ENCODE assay signal across 35 cellular contexts in the genomic region with DNA sequence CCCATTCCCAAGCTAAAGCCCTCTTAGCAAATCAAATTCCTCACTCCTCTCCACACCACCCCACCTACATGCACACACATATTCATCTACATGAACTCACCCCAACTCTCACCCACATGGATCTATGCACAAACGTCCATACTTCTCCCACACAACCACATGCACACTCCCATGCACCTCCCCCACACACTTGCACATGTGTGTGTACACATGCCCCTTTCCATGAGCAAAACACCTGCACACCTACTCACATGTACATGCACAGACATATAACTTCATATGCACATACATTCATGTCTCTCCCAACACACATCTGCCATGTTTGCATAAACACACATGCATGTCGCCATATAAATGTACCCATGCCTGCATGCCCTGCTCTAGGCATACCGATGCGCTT. TPM values are rescaled to one million over a fixed set of nuclear protein-coding genes. Genes with fewer than 3 reads are reported as not detected.
"Had no signal": no experiment of that assay in that cellular context is flagged by ENCODE, and none has a peak within 500 bp of the region (broad histone marks: within the 10 kb centered on the region; RNA-seq: fewer than 3 reads in every experiment).

No MANE protein-coding gene starts in this region.

- H3K27me3 ChIP-seq: brain microvascular endothelial cell had no signal

- H3K4me1 ChIP-seq: esophagus squamous epithelium, gastroesophageal sphincter, heart right ventricle had no signal

- H3K9me3 ChIP-seq: esophagus squamous epithelium, gastroesophageal sphincter, heart right ventricle had no signal

- H3K36me3 ChIP-seq: brain microvascular endothelial cell, esophagus squamous epithelium, gastroesophageal sphincter, heart right ventricle had no signal

- ATAC-seq: activated CD4-positive, CD25-positive, alpha-beta regulatory T cell treated with anti-CD3 and anti-CD28 coated beads, Interleukin-2, amount 50 U/mL, for 24 hours; activated naive CD4-positive, alpha-beta T cell treated with anti-CD3 and anti-CD28 coated beads, Interleukin-2, amount 50 U/mL, for 72 hours; activated T-cell treated with anti-CD3 and anti-CD28 coated beads, Interleukin-2, amount 50 U/mL, for 72 hours; effector memory CD8-positive, alpha-beta T cell; gastroesophageal sphincter; heart right ventricle had no signal

- H3K4me3 ChIP-seq: esophagus squamous epithelium, gastroesophageal sphincter, heart right ventricle had no signal

- FAIRE-seq: astrocyte, colon had no signal

- DNase-seq: activated B cell treated with CpG ODN at 0.5 μM for 24 hours; activated CD4-positive, alpha-beta memory T cell treated with anti-CD3 and anti-CD28 coated beads, Interleukin-2, amount 10 ng/mL, durations not matched to agents 7 days and 5 days; activated CD4-positive, alpha-beta T cell treated with anti-CD3 and anti-CD28 coated beads, Interleukin-2, amount 10 ng/mL, durations not matched to agents 7 days and 5 days; activated CD4-positive, alpha-beta T cell treated with anti-CD3 and anti-CD28 coated beads, Interleukin-2, amount 50 U/mL, for 4 hours; activated CD8-positive, alpha-beta memory T cell treated with anti-CD3 and anti-CD28 coated beads, Interleukin-2, amount 50 U/mL, for 48 hours; activated gamma-delta T cell; activated naive CD4-positive, alpha-beta T cell; activated naive CD4-positive, alpha-beta T cell treated with anti-CD3 and anti-CD28 coated beads, Interleukin-2, amount 10 ng/mL, durations not matched to agents 7 days and 5 days; activated naive CD8-positive, alpha-beta T cell treated with anti-CD3 and anti-CD28 coated beads, Interleukin-2, amount 10 ng/mL, durations not matched to agents 7 days and 5 days; activated T-cell treated with anti-CD3 and anti-CD28 coated beads for 4 hours; activated T-cell treated with anti-CD3 and anti-CD28 coated beads, Interleukin-2, amount 50 U/mL, for 24 hours; activated T-cell treated with anti-CD3 and anti-CD28 coated beads, Interleukin-2, amount 50 U/mL, for 72 hours; anterior cingulate cortex; brain microvascular endothelial cell; caudate nucleus; cortex of kidney; dermis blood vessel endothelial cell; effector CD4-positive, alpha-beta T cell; effector memory CD8-positive, alpha-beta T cell; erythroblast; esophagus squamous epithelium; foreskin melanocyte; heart right ventricle; T-helper 2 cell had no signal

- H3K27ac ChIP-seq: brain microvascular endothelial cell, esophagus squamous epithelium, gastroesophageal sphincter, heart right ventricle, VCaP had no signal

RNA-seq across cellular contexts. Expression of a gene that starts 22.8 kb away (rescaled TPM):
- total RNA-seq: activated B cell treated with CpG ODN at 0.5 μM for 24 hours; activated CD4-positive, alpha-beta memory T cell treated with anti-CD3 and anti-CD28 coated beads, Interleukin-2, amount 10 ng/mL, durations not matched to agents 7 days and 5 days; activated CD4-positive, alpha-beta T cell treated with anti-CD3 and anti-CD28 coated beads, Interleukin-2, amount 10 ng/mL, durations not matched to agents 7 days and 5 days; activated naive CD4-positive, alpha-beta T cell treated with anti-CD3 and anti-CD28 coated beads, Interleukin-2, amount 50 U/mL, for 72 hours; activated naive CD8-positive, alpha-beta T cell treated with anti-CD3 and anti-CD28 coated beads, Interleukin-2, amount 10 ng/mL, durations not matched to agents 7 days and 5 days; activated T-cell treated with anti-CD3 and anti-CD28 coated beads, Interleukin-2, amount 50 U/mL, for 72 hours; astrocyte; chondrocyte; dermis blood vessel endothelial cell; esophagus squamous epithelium; gastroesophageal sphincter; heart right ventricle; T-helper 1 cell treated with Interleukin-12 subunit alpha and Interleukin-12 subunit beta and Interleukin-4 antibody, amounts not matched to agents 30 ng/mL and 1 ng/mL, for 36 hours had no signal
- polyA plus RNA-seq: heart right ventricle had no signal

RNA-seq across cellular contexts. Expression of a gene that starts 53.0 kb away (rescaled TPM):
- total RNA-seq: activated B cell treated with CpG ODN at 0.5 μM for 24 hours; activated CD4-positive, alpha-beta memory T cell treated with anti-CD3 and anti-CD28 coated beads, Interleukin-2, amount 10 ng/mL, durations not matched to agents 7 days and 5 days; activated CD4-positive, alpha-beta T cell treated with anti-CD3 and anti-CD28 coated beads, Interleukin-2, amount 10 ng/mL, durations not matched to agents 7 days and 5 days; activated naive CD4-positive, alpha-beta T cell treated with anti-CD3 and anti-CD28 coated beads, Interleukin-2, amount 50 U/mL, for 72 hours; activated naive CD8-positive, alpha-beta T cell treated with anti-CD3 and anti-CD28 coated beads, Interleukin-2, amount 10 ng/mL, durations not matched to agents 7 days and 5 days; activated T-cell treated with anti-CD3 and anti-CD28 coated beads, Interleukin-2, amount 50 U/mL, for 72 hours; chondrocyte; dermis blood vessel endothelial cell; esophagus squamous epithelium; fibroblast of lung; fibroblast of villous mesenchyme; glomerular endothelial cell; T-helper 1 cell treated with Interleukin-12 subunit alpha and Interleukin-12 subunit beta and Interleukin-4 antibody, amounts not matched to agents 30 ng/mL and 1 ng/mL, for 36 hours had no signal
- polyA plus RNA-seq: heart right ventricle had no signal
